Comparison of ENCODE assay signal across 12 cellular contexts in genomic region chr4:2797188-2797544, GRCh38. TPM values are rescaled to one million over a fixed set of nuclear protein-coding genes. Genes with fewer than 3 reads are reported as not detected.
DNase-seq lines count a peak whose midpoint lies in the region; ATAC-seq and TF ChIP-seq lines count a peak whose summit lies in the region.
"Had no signal": no experiment of that assay in that cellular context is flagged by ENCODE, and none has a peak within 500 bp of the region (broad histone marks: within the 10 kb centered on the region; RNA-seq: fewer than 3 reads in every experiment).

No MANE protein-coding gene starts in this region.

- peaks cover 71% of the 10 kb centered on the region for H3K79me2 ChIP-seq in ACC112 (ENCODE audit: control insufficient read depth, insufficient read depth, low read length, unreplicated experiment)

- TF ChIP-seq POLR2A in gastroesophageal sphincter (IDR thresholded peaks at IDR 0.05) (no peak), ovary (IDR thresholded peaks at IDR 0.05) (no peak)

- no CpG with 5 or more reads among the region's 4 CpGs for WGBS in gastroesophageal sphincter (ENCODE audit: low coverage in 1 of 2), 2 donors
- 89 to 91% (median 90%) methylated on average over 4 of the region's 4 CpGs for WGBS in ovary, 3 donors

- H3K36me3 ChIP-seq in ACC112 (ENCODE audit: insufficient read depth, low read length) (no peaks in the 10 kb centered on the region), Panc1 (ENCODE audit: control insufficient read depth, insufficient read depth, low read length) (no peaks in the 10 kb centered on the region), gastroesophageal sphincter (no peaks in the 10 kb centered on the region), ovary (no peaks in the 10 kb centered on the region)
- H3K36me3 ChIP-seq: ascending aorta, thoracic aorta had no signal

- H2AFZ ChIP-seq in ACC112 (ENCODE audit: low read length, unreplicated experiment): no peak overlapping the region

- no peak for TF ChIP-seq EP300 in gastroesophageal sphincter (IDR thresholded peaks at IDR 0.05)
- TF ChIP-seq EP300 in ovary (IDR thresholded peaks at IDR 0.05): no peak

- H3K27me3 ChIP-seq in ACC112 (ENCODE audit: insufficient read depth, low read length): no peaks in the 10 kb centered on the region
- no peaks in the 10 kb centered on the region for H3K27me3 ChIP-seq in Panc1 (ENCODE audit: control insufficient read depth, insufficient read depth, low read length)
- no peaks in the 10 kb centered on the region for H3K27me3 ChIP-seq in gastroesophageal sphincter
- no peaks in the 10 kb centered on the region for H3K27me3 ChIP-seq in ovary
- H3K27me3 ChIP-seq: ascending aorta had no signal

- H3K27ac ChIP-seq in ACC112 (ENCODE audit: low read depth, low read length): peak overlapping the region; percentile 58
- H3K27ac ChIP-seq in Panc1 (ENCODE audit: low read length): peak overlapping the region; percentile 89
- H3K27ac ChIP-seq in gastroesophageal sphincter: peak overlapping the region in 3 of 4 donors; percentile 77 to 83 (median 80)
- H3K27ac ChIP-seq in ovary: peak overlapping the region in 1 of 2 donors; percentile 15
- H3K27ac ChIP-seq: C4-2B had no signal

- H3K4me1 ChIP-seq in ACC112 (ENCODE audit: control insufficient read depth, insufficient read depth, low read length, unreplicated experiment): peaks cover 88% of the 10 kb centered on the region
- peaks cover 71% of the 10 kb centered on the region for H3K4me1 ChIP-seq in Panc1 (ENCODE audit: control insufficient read depth, insufficient read depth, low read length)
- H3K4me1 ChIP-seq in gastroesophageal sphincter: peaks cover 0 to 99% (median 69%) of the 10 kb centered on the region in 3 donors
- H3K4me1 ChIP-seq in ovary (ENCODE audit: insufficient read depth): peaks cover 27% of the 10 kb centered on the region

- POLR2A ChIA-PET in Panc1 (lab: Charles Lee): interaction anchor here (0.6 kb wide), 1 partner anchor 42 kb away, joined by 4 read pairs; no protein-coding TSS in a partner anchor

- H3K4me3 ChIP-seq in ACC112 (ENCODE audit: low read depth, low read length): no peak overlapping the region
- peak overlapping the region in 1 of 2 experiments; percentile 77; a peak in 1 of 4 replicates for H3K4me3 ChIP-seq in Panc1 (ENCODE audit: low read depth in 2 of 2, low read length in 2 of 2)
- H3K4me3 ChIP-seq in gastroesophageal sphincter: no peak overlapping the region
- no peak overlapping the region for H3K4me3 ChIP-seq in ovary
- H3K4me3 ChIP-seq: ascending aorta, thoracic aorta had no signal

- intact Hi-C loops in Panc1 (cut with micrococcal nuclease; ENCODE audit: unreplicated experiment) (loop anchor here (10.0 kb wide), 1 partner anchor 138 kb away; no protein-coding TSS in a partner anchor), ovary (cut with DNase I) (no loop called here)

- DNase-seq in Panc1 (ENCODE audit: low read depth, low spot score): no peak
- DNase-seq in ovary: peak in 4 of 5 donors; percentile 9 to 43 (median 24)
- no peak for DNase-seq in NCI-H345 (lab: John Stamatoyannopoulos, UW)
- no peak for DNase-seq in DMS153 treated with DMSO at 0.1 percent for 48 hours (lab: John Stamatoyannopoulos, UW; ENCODE audit: unreplicated experiment)
- DNase-seq in kidney glomerular epithelial cell (lab: John Stamatoyannopoulos, UW): no peak
- DNase-seq: NK-92 treated with Interleukin-12 subunit alpha and Interleukin-12 subunit beta, amount 100 ng/mL, for 24 hours had no signal

- H3K9me3 ChIP-seq in Panc1 (ENCODE audit: control insufficient read depth, insufficient read depth, low read depth, low read length): no peaks in the 10 kb centered on the region
- no peaks in the 10 kb centered on the region for H3K9me3 ChIP-seq in gastroesophageal sphincter
- no peaks in the 10 kb centered on the region for H3K9me3 ChIP-seq in ovary
- H3K9me3 ChIP-seq: ascending aorta, thoracic aorta had no signal

- in situ Hi-C loops in Panc1 (cut with HindIII; ENCODE audit: low pct_unique_long_range_greater_than_20kb, low sequenced_read_pairs): no loop called here

- TF ChIP-seq CTCF in Panc1 (IDR thresholded peaks at IDR 0.05) (no peak), gastroesophageal sphincter (IDR thresholded peaks at IDR 0.05) (no peak), ovary (IDR thresholded peaks at IDR 0.05) (no peak)

- CTCF ChIA-PET in Panc1 (lab: Charles Lee): no interaction called here

- BruUV-seq in Panc1 (replicated peaks; lab: Mats Ljungman, UMichigan): no TSS peak

- no peak for ATAC-seq in Panc1
- ATAC-seq in gastroesophageal sphincter: no peak
- no peak for ATAC-seq in GM19463 (IDR thresholded peaks at IDR 0.05; ENCODE audit: unreplicated experiment)

RNA-seq across cellular contexts. Expression of gene SH3BP2, which starts 4.3 kb away (rescaled TPM):
- total RNA-seq in Panc1 (2021; ENCODE audit: unreplicated experiment) (93.4 TPM), gastroesophageal sphincter (10 to 100 TPM; 26.8 to 36.4 (median 29.3) TPM), ovary (10 to 100 TPM; 13.6 to 46.9 (median 29.3) TPM)
- polyA plus RNA-seq in Panc1 (2012; ENCODE audit: insufficient read length): 56.2 TPM
- polyA plus RNA-seq in ovary: 10 to 100 TPM in 1 of 2 donors, 1 to 10 TPM in 1; 5.3 to 18.3 TPM

RNA-seq across cellular contexts. Expression of gene TNIP2, which starts 41.0 kb away (rescaled TPM):
- 60.3 TPM for total RNA-seq in Panc1 (2021; ENCODE audit: unreplicated experiment)
- polyA plus RNA-seq in Panc1 (2012; ENCODE audit: insufficient read length): 59.6 TPM
- 10 to 100 TPM; 54.8 to 74.0 (median 70.4) TPM for total RNA-seq in gastroesophageal sphincter
- total RNA-seq in ovary: 10 to 100 TPM; 27.2 to 43.2 (median 36.9) TPM
- 10 to 100 TPM in 1 of 2 donors, 1 to 10 TPM in 1; 6.4 to 28.4 TPM for polyA plus RNA-seq in ovary

RNA-seq across cellular contexts. Expression of gene ADD1, which starts 46.5 kb away (rescaled TPM):
- total RNA-seq in Panc1 (2021; ENCODE audit: unreplicated experiment): 158 TPM
- polyA plus RNA-seq in Panc1 (2012; ENCODE audit: insufficient read length): 126 TPM
- total RNA-seq in gastroesophageal sphincter: 100 to 1,000 TPM; 230 to 384 (median 297) TPM
- 100 to 1,000 TPM; 166 to 447 (median 389) TPM for total RNA-seq in ovary
- 100 to 1,000 TPM; 203 to 365 TPM for polyA plus RNA-seq in ovary

Comparison
In these comparisons a context has a peak if more than half of its experiments do, and no peak if none do; other contexts are left out.
1. DNase-seq: peak in ovary (4 of 5); none in Panc1 (single experiment), NCI-H345 (single experiment), DMS153 treated with DMSO at 0.1 percent for 48 hours (single experiment) and kidney glomerular epithelial cell (single experiment).